Comparison of ENCODE assay signal across 25 cellular contexts in the genomic region with DNA sequence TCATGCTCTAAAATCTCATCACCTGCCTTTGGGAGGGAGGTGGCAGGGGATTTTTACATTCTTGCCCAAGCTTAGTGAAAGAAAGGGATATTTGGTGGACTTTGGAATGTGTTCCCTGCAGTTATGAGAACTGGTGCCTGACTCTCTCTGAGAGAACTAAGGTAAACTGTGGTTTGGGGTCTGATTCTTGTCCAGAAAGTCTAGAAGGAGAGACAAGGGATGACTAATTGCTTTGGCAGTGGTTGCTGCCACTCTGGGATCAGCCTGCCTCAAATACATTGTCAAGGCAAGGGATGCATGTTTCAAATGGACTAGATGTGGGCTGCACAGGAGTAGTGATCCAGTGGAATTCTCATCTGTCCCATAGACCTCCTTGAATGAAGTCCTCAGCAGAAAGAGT.
DNase-seq lines count a peak whose midpoint lies in the region; ATAC-seq and TF ChIP-seq lines count a peak whose summit lies in the region.
"Had no signal": no experiment of that assay in that cellular context is flagged by ENCODE, and none has a peak within 500 bp of the region (broad histone marks: within the 10 kb centered on the region; RNA-seq: fewer than 3 reads in every experiment).

No MANE protein-coding gene starts in this region.

- H3K9ac ChIP-seq in mammary epithelial cell (ENCODE audit: insufficient read depth, low read length) (no peak overlapping the region), mesenchymal stem cell (ENCODE audit: low read length) (no peak overlapping the region)
- H3K9ac ChIP-seq: parathyroid adenoma had no signal

- intact Hi-C loops in mammary epithelial cell (cut with micrococcal nuclease): no loop called here

- no TSS peak for BruUV-seq in mammary epithelial cell (replicated peaks; lab: Mats Ljungman, UMichigan)

- H2BK120ac ChIP-seq in mesenchymal stem cell (ENCODE audit: low read depth, low read length): no peak overlapping the region

- H3K27ac ChIP-seq in mammary epithelial cell (ENCODE audit: insufficient read depth, low read depth, low read length): no peak overlapping the region
- H3K27ac ChIP-seq in mesenchymal stem cell (ENCODE audit: low read length, poor library complexity, severe bottlenecking): no peak overlapping the region
- no peak overlapping the region for H3K27ac ChIP-seq in effector memory CD4-positive, alpha-beta T cell (ENCODE audit: insufficient read depth, low read length, poor library complexity, severe bottlenecking)
- H3K27ac ChIP-seq: epithelial cell of prostate, left ventricle myocardium inferior, parathyroid adenoma, PC-9, right atrium auricular region, suprapubic skin had no signal

- H3K9me3 ChIP-seq in mammary epithelial cell (replicated peaks; ENCODE audit: insufficient read depth, low read length): no peaks in the 10 kb centered on the region
- no peaks in the 10 kb centered on the region for H3K9me3 ChIP-seq in mesenchymal stem cell (ENCODE audit: control insufficient read depth, low read length)
- no peaks in the 10 kb centered on the region for H3K9me3 ChIP-seq in effector memory CD4-positive, alpha-beta T cell (ENCODE audit: control insufficient read depth, low read length)
- H3K9me3 ChIP-seq: HAP-1, left ventricle myocardium inferior, right atrium auricular region, suprapubic skin had no signal

- no peak overlapping the region for H2AK5ac ChIP-seq in mesenchymal stem cell (ENCODE audit: low read length, severe bottlenecking)

- H3K36me3 ChIP-seq in mammary epithelial cell (ENCODE audit: insufficient read depth, low read length): no peaks in the 10 kb centered on the region
- no peaks in the 10 kb centered on the region for H3K36me3 ChIP-seq in mesenchymal stem cell (ENCODE audit: control insufficient read depth in 1 of 2, insufficient read depth in 2 of 2, low read depth in 1 of 2, low read length in 2 of 2)
- no peaks in the 10 kb centered on the region for H3K36me3 ChIP-seq in effector memory CD4-positive, alpha-beta T cell (ENCODE audit: control insufficient read depth, insufficient read depth, low read length)
- H3K36me3 ChIP-seq: HAP-1, left ventricle myocardium inferior, right atrium auricular region, suprapubic skin had no signal

- CTCF ChIA-PET in mammary epithelial cell (lab: Charles Lee; ENCODE audit: low non-redundant PET): no interaction called here

- H3K4me2 ChIP-seq in mammary epithelial cell (ENCODE audit: insufficient read depth, low read depth, low read length) (no peak overlapping the region), mesenchymal stem cell (ENCODE audit: low read length, poor library complexity, severe bottlenecking) (no peak overlapping the region)
- H3K4me2 ChIP-seq: PC-9, smooth muscle cell had no signal

- H2BK12ac ChIP-seq in mesenchymal stem cell (ENCODE audit: low read length in 2 of 2): no peak overlapping the region

- no peak overlapping the region for H2AFZ ChIP-seq in mammary epithelial cell (ENCODE audit: low read depth, low read length)
- no peak overlapping the region for H2AFZ ChIP-seq in mesenchymal stem cell (ENCODE audit: low read depth, low read length)
- H2AFZ ChIP-seq: parathyroid adenoma, PC-9 had no signal

- H3K4me1 ChIP-seq in mammary epithelial cell (ENCODE audit: insufficient read depth, low read length) (no peaks in the 10 kb centered on the region), mesenchymal stem cell (ENCODE audit: control insufficient read depth, insufficient read depth, low read depth, low read length) (no peaks in the 10 kb centered on the region)
- no peaks in the 10 kb centered on the region for H3K4me1 ChIP-seq in effector memory CD4-positive, alpha-beta T cell (ENCODE audit: control insufficient read depth, insufficient read depth, low read length, poor library complexity, severe bottlenecking)
- H3K4me1 ChIP-seq: HAP-1, left ventricle myocardium inferior, parathyroid adenoma, right atrium auricular region, suprapubic skin had no signal

- no peaks in the 10 kb centered on the region for H4K20me1 ChIP-seq in mammary epithelial cell (ENCODE audit: insufficient read depth, low read length)

- H2BK5ac ChIP-seq in mesenchymal stem cell (ENCODE audit: low read depth, low read length, poor library complexity, severe bottlenecking): no peak overlapping the region

- no peak overlapping the region for H3K14ac ChIP-seq in mesenchymal stem cell (ENCODE audit: low read length in 2 of 2)

- no peaks in the 10 kb centered on the region for H3K79me1 ChIP-seq in mesenchymal stem cell (replicated peaks; ENCODE audit: low read length, poor library complexity, severe bottlenecking)

- peak overlapping the region in 1 of 2 experiments; percentile 44 for H3K18ac ChIP-seq in mesenchymal stem cell (ENCODE audit: low read depth in 1 of 2, low read length in 2 of 2)

- H4K91ac ChIP-seq in mesenchymal stem cell (ENCODE audit: low read length): no peak overlapping the region

- in situ Hi-C loops in mammary epithelial cell (cut with MboI; ENCODE audit: low sequenced_read_pairs in 2 of 2): no loop called here
- in situ Hi-C loops in GM13976 (cut with MboI; ENCODE audit: low sequenced_read_pairs, unreplicated experiment): no loop called here

- no peak for ATAC-seq in HG02571 (IDR thresholded peaks at IDR 0.05; ENCODE audit: unreplicated experiment)
- ATAC-seq: activated CD4-positive, CD25-positive, alpha-beta regulatory T cell treated with anti-CD3 and anti-CD28 coated beads, Interleukin-2, amount 50 U/mL, for 24 hours had no signal

- H3K4me3 ChIP-seq in mammary epithelial cell (replicated peaks in 1 of 3; ENCODE audit: insufficient read depth in 1 of 3, low read depth in 2 of 3, low read length in 3 of 3): no peak overlapping the region
- H3K4me3 ChIP-seq in mesenchymal stem cell (ENCODE audit: insufficient read depth in 1 of 2, low read depth in 1 of 2, low read length in 2 of 2): no peak overlapping the region
- no peak overlapping the region for H3K4me3 ChIP-seq in effector memory CD4-positive, alpha-beta T cell (ENCODE audit: insufficient read depth, low read depth, low read length, poor library complexity, severe bottlenecking)
- H3K4me3 ChIP-seq: HAP-1, left ventricle myocardium inferior, PC-9, right atrium auricular region, smooth muscle cell, suprapubic skin had no signal

- TF ChIP-seq CTCF in mammary epithelial cell (conservative IDR thresholded peaks at IDR 0.05 in 1 of 2, IDR thresholded peaks at IDR 0.05 in 1 of 2; ENCODE audit: extremely low read depth in 1 of 2, insufficient read depth in 1 of 2, low read depth in 1 of 2, low read length in 2 of 2): no peak
- TF ChIP-seq CTCF in GM13976 (IDR thresholded peaks at IDR 0.05; ENCODE audit: borderline replicate concordance, control extremely low read depth, extremely low read depth, insufficient read depth, missing control alignments): no peak

- H2BK15ac ChIP-seq in mesenchymal stem cell (ENCODE audit: low read depth, poor library complexity, severe bottlenecking): no peak overlapping the region

- H3K79me2 ChIP-seq in mammary epithelial cell (ENCODE audit: insufficient read depth, low read length): no peaks in the 10 kb centered on the region
- H3K79me2 ChIP-seq: parathyroid adenoma had no signal

- dilution Hi-C loops in mammary epithelial cell (cut with HindIII; ENCODE audit: low sequenced_read_pairs): no loop called here

- DNase-seq in EL (peak; percentile 45), LHCN-M2 (ENCODE audit: low read depth) (peak; percentile 23), mammary epithelial cell (peak; percentile 31), mesenchymal stem cell (peak; percentile 9), COLO668 (lab: John Stamatoyannopoulos, UW; ENCODE audit: unreplicated experiment) (no peak), GM13976 (ENCODE audit: low spot score) (no peak)
- DNase-seq in effector memory CD4-positive, alpha-beta T cell: no peak
- DNase-seq: activated CD4-positive, alpha-beta memory T cell treated with anti-CD3 and anti-CD28 coated beads for 36 hours; activated naive CD4-positive, alpha-beta T cell treated with anti-CD3 and anti-CD28 coated beads for 36 hours; CD4-positive, CD25-positive, alpha-beta regulatory T cell; effector CD4-positive, alpha-beta T cell; glutamatergic neuron; left ventricle myocardium inferior; NCI-H1930; NCI-H526; PC-9; stimulated activated naive CD4-positive, alpha-beta T cell treated with Interleukin-2 at 50 U/mL for 16 hours had no signal

- no peak overlapping the region for H4K8ac ChIP-seq in mesenchymal stem cell (ENCODE audit: low read length)

- H3K27me3 ChIP-seq in mammary epithelial cell (ENCODE audit: insufficient read depth, low read length) (no peaks in the 10 kb centered on the region), mesenchymal stem cell (ENCODE audit: control insufficient read depth in 1 of 2, insufficient read depth in 1 of 2, low read length in 2 of 2) (no peaks in the 10 kb centered on the region)
- no peaks in the 10 kb centered on the region for H3K27me3 ChIP-seq in effector memory CD4-positive, alpha-beta T cell (replicated peaks; ENCODE audit: control insufficient read depth, insufficient read depth, low read length, poor library complexity, severe bottlenecking)
- H3K27me3 ChIP-seq: right atrium auricular region, suprapubic skin had no signal

- no peak overlapping the region for H3K4ac ChIP-seq in mesenchymal stem cell (ENCODE audit: low read depth in 1 of 2, low read length in 2 of 2)

- H3K23ac ChIP-seq in mesenchymal stem cell (ENCODE audit: low read length in 2 of 2): no peak overlapping the region

Comparison
In these comparisons a context has a peak if more than half of its experiments do, and no peak if none do; other contexts are left out.
1. DNase-seq: peak in EL (single experiment), LHCN-M2 (single experiment), mammary epithelial cell (single experiment) and mesenchymal stem cell (single experiment); none in effector memory CD4-positive, alpha-beta T cell (0 of 3), COLO668 (single experiment) and GM13976 (single experiment).